ENCODE assay signal across 25 cellular contexts in genomic region chr11:77374611-77375031, GRCh38.
DNase-seq lines count a peak whose midpoint lies in the region; ATAC-seq, FAIRE-seq and TF ChIP-seq lines count a peak whose summit lies in the region.
"Had no signal": no experiment of that assay in that cellular context is flagged by ENCODE, and none has a peak within 500 bp of the region (broad histone marks: within the 10 kb centered on the region; RNA-seq: fewer than 3 reads in every experiment).

No MANE protein-coding gene starts in this region.

- H3K9me3 ChIP-seq in breast epithelium = no peaks in the 10 kb centered on the region
- H3K9me3 ChIP-seq in astrocyte (ENCODE audit: insufficient read depth, low read depth, low read length) = no peaks in the 10 kb centered on the region
- H3K9me3 ChIP-seq in right lobe of liver = no peaks in the 10 kb centered on the region
- H3K9me3 ChIP-seq: BLaER1 treated with 17β-estradiol and CSF1 and Interleukin-3, amounts not matched to agents 10 nM and 100 nM; ovary had no signal

- no peak overlapping the region for H2AFZ ChIP-seq in astrocyte (ENCODE audit: low read depth, low read length)

- no peaks in the 10 kb centered on the region for H3K27me3 Mint-ChIP-seq in MCF 10A (ENCODE audit: insufficient read depth, unreplicated experiment)
- no peaks in the 10 kb centered on the region for H3K27me3 Mint-ChIP-seq in astrocyte (ENCODE audit: low read depth, unreplicated experiment)
- H3K27me3 Mint-ChIP-seq: naive thymus-derived CD4-positive, alpha-beta T cell; stimulated activated naive CD8-positive, alpha-beta T cell treated with anti-CD3 and anti-CD28 coated beads, Interleukin-15, Interleukin-2, amounts not matched to agents 100 ng/mL and 50 ng/mL, for 24 hours; type B pancreatic cell had no signal

- H3K36me3 ChIP-seq in breast epithelium (no peaks in the 10 kb centered on the region), astrocyte (ENCODE audit: insufficient read depth, low read length) (peaks cover 2% of the 10 kb centered on the region), right lobe of liver (no peaks in the 10 kb centered on the region)
- H3K36me3 ChIP-seq: ovary had no signal

- POLR2A ChIA-PET in MCF 10A (lab: Yijun Ruan, JAX) = no interaction called here

- H3K9me3 Mint-ChIP-seq in MCF 10A (ENCODE audit: unreplicated experiment) = no peaks in the 10 kb centered on the region
- H3K9me3 Mint-ChIP-seq in astrocyte (ENCODE audit: unreplicated experiment) = no peaks in the 10 kb centered on the region
- H3K9me3 Mint-ChIP-seq: naive thymus-derived CD4-positive, alpha-beta T cell; stimulated activated naive CD8-positive, alpha-beta T cell treated with anti-CD3 and anti-CD28 coated beads, Interleukin-15, Interleukin-2, amounts not matched to agents 100 ng/mL and 50 ng/mL, for 24 hours; type B pancreatic cell had no signal

- H3K36me3 Mint-ChIP-seq in MCF 10A (ENCODE audit: insufficient read depth, unreplicated experiment) = peaks cover 6% of the 10 kb centered on the region
- peaks cover 10% of the 10 kb centered on the region for H3K36me3 Mint-ChIP-seq in astrocyte (ENCODE audit: low read depth, unreplicated experiment)

- TF ChIP-seq CTCF in MCF 10A (IDR thresholded peaks at IDR 0.05; ENCODE audit: unreplicated experiment) = no peak
- no peak for TF ChIP-seq CTCF in breast epithelium (IDR thresholded peaks at IDR 0.05)
- no peak for TF ChIP-seq CTCF in astrocyte (IDR thresholded peaks at IDR 0.05; ENCODE audit: insufficient read depth, low read depth, low read length)
- TF ChIP-seq CTCF in GM13976 (IDR thresholded peaks at IDR 0.05; ENCODE audit: borderline replicate concordance, control extremely low read depth, extremely low read depth, insufficient read depth, missing control alignments) = no peak
- no peak for TF ChIP-seq CTCF in right lobe of liver (IDR thresholded peaks at IDR 0.05)

- BruUV-seq in MCF 10A (replicated peaks; lab: Mats Ljungman, UMichigan) = no TSS peak

- peak overlapping the region; percentile 35 for H3K4me2 ChIP-seq in astrocyte (ENCODE audit: low read length)
- H3K4me2 ChIP-seq: BLaER1 treated with 17β-estradiol and CSF1 and Interleukin-3, amounts not matched to agents 10 nM and 100 nM had no signal

- FAIRE-seq in astrocyte (lab: Jason Lieb, UNC) = peak; percentile 5

- intact Hi-C loops in MCF 10A (cut with micrococcal nuclease) = no loop called here
- intact Hi-C loops in breast epithelium (cut with DNase I; ENCODE audit: low total_unique reads) = no loop called here
- intact Hi-C loops in sciatic nerve (cut with DNase I) = no loop called here
- intact Hi-C loops in right lobe of liver (cut with DNase I) = no loop called here

- H3K9ac ChIP-seq in astrocyte (ENCODE audit: low read length) = no peak overlapping the region
- H3K9ac ChIP-seq: BLaER1 treated with 17β-estradiol and CSF1 and Interleukin-3, amounts not matched to agents 10 nM and 100 nM had no signal

- peak overlapping the region; percentile 49 for H3K27ac Mint-ChIP-seq in MCF 10A (ENCODE audit: low read depth, unreplicated experiment)
- no peak overlapping the region for H3K27ac Mint-ChIP-seq in astrocyte (ENCODE audit: unreplicated experiment)
- H3K27ac Mint-ChIP-seq: naive thymus-derived CD4-positive, alpha-beta T cell; stimulated activated naive CD8-positive, alpha-beta T cell treated with anti-CD3 and anti-CD28 coated beads, Interleukin-15, Interleukin-2, amounts not matched to agents 100 ng/mL and 50 ng/mL, for 24 hours had no signal

- 88% methylated on average over 3 of the region's 3 CpGs for WGBS in right lobe of liver (ENCODE audit: insufficient coverage, low coverage, low lambda C conversion rate, missing lambda C conversion rate)

- no peak for ATAC-seq in sciatic nerve
- no peak for ATAC-seq in right lobe of liver
- ATAC-seq: naive thymus-derived CD4-positive, alpha-beta T cell had no signal

- no peaks in the 10 kb centered on the region for H4K20me1 ChIP-seq in astrocyte (ENCODE audit: insufficient read depth, low read length)
- H4K20me1 ChIP-seq: BLaER1 treated with 17β-estradiol and CSF1 and Interleukin-3, amounts not matched to agents 10 nM and 100 nM had no signal

- CTCF ChIA-PET in MCF 10A (lab: Yijun Ruan, JAX) = interaction anchor here (0.8 kb wide), 1 partner anchor 170 kb away, joined by 3 read pairs; no protein-coding TSS in a partner anchor

- in situ Hi-C loops in GM13976 (cut with MboI; ENCODE audit: low sequenced_read_pairs, unreplicated experiment) = no loop called here

- H3K4me3 ChIP-seq in breast epithelium = no peak overlapping the region
- no peak overlapping the region for H3K4me3 ChIP-seq in astrocyte (ENCODE audit: insufficient read depth, low read depth, low read length)
- H3K4me3 ChIP-seq in right lobe of liver = no peak overlapping the region
- H3K4me3 ChIP-seq: BLaER1 treated with 17β-estradiol and CSF1 and Interleukin-3, amounts not matched to agents 10 nM and 100 nM; ovary had no signal

- no peaks in the 10 kb centered on the region for H3K27me3 ChIP-seq in breast epithelium
- H3K27me3 ChIP-seq in astrocyte (ENCODE audit: insufficient read depth, low read length) = no peaks in the 10 kb centered on the region
- no peaks in the 10 kb centered on the region for H3K27me3 ChIP-seq in right lobe of liver
- H3K27me3 ChIP-seq: BLaER1 treated with 17β-estradiol and CSF1 and Interleukin-3, amounts not matched to agents 10 nM and 100 nM; ovary had no signal

- DNase-seq in MCF 10A (ENCODE audit: unreplicated experiment) = peak; percentile 17
- DNase-seq in breast epithelium (ENCODE audit: low spot score in 2 of 2) = no peak
- DNase-seq in astrocyte (ENCODE audit: low read depth) = peak; percentile 47
- peak; percentile 41 for DNase-seq in kidney tubule cell (ENCODE audit: low spot score)
- DNase-seq in GM13976 (ENCODE audit: low spot score) = no peak
- DNase-seq in sciatic nerve (ENCODE audit: low spot score) = no peak
- DNase-seq in activated CD8-positive, alpha-beta memory T cell treated with anti-CD3 and anti-CD28 coated beads, Interleukin-2, amount 50 U/mL, for 4 hours = no peak
- no peak for DNase-seq in right lobe of liver
- DNase-seq: 8988T; activated CD4-positive, alpha-beta T cell treated with anti-CD3 and anti-CD28 coated beads, Interleukin-2, amount 50 U/mL, for 1 hour; activated CD8-positive, alpha-beta memory T cell treated with anti-CD3 and anti-CD28 coated beads, Interleukin-2, amount 50 U/mL, for 48 hours; amygdala; cerebellar nuclear complex; effector CD8-positive, alpha-beta T cell; GF-D8; MV-4-11; naive thymus-derived CD4-positive, alpha-beta T cell; NCI-H187 treated with DMSO at 0.1 percent for 48 hours; NCI-H446; ovary; SHP77; T-helper 1 cell had no signal

- H3K4me1 Mint-ChIP-seq in MCF 10A (ENCODE audit: insufficient read depth, unreplicated experiment) (peaks cover 13% of the 10 kb centered on the region), astrocyte (ENCODE audit: low read depth, unreplicated experiment) (peaks cover 21% of the 10 kb centered on the region)

- H3K4me1 ChIP-seq in breast epithelium (no peaks in the 10 kb centered on the region), astrocyte (ENCODE audit: insufficient read depth, low read length) (peaks cover 25% of the 10 kb centered on the region), right lobe of liver (no peaks in the 10 kb centered on the region)

- H3K27ac ChIP-seq in breast epithelium (no peak overlapping the region), astrocyte (ENCODE audit: low read depth, low read length) (peak overlapping the region; percentile 20), right lobe of liver (no peak overlapping the region)
- H3K27ac ChIP-seq: BLaER1 treated with 17β-estradiol and CSF1 and Interleukin-3, amounts not matched to agents 10 nM and 100 nM; ovary had no signal

- H3K79me2 ChIP-seq in astrocyte (ENCODE audit: insufficient read depth, low read length) = no peaks in the 10 kb centered on the region

- no peak overlapping the region for H3K4me3 Mint-ChIP-seq in MCF 10A (ENCODE audit: unreplicated experiment)
- no peak overlapping the region for H3K4me3 Mint-ChIP-seq in astrocyte (ENCODE audit: unreplicated experiment)
- H3K4me3 Mint-ChIP-seq: naive thymus-derived CD4-positive, alpha-beta T cell; stimulated activated naive CD8-positive, alpha-beta T cell treated with anti-CD3 and anti-CD28 coated beads, Interleukin-15, Interleukin-2, amounts not matched to agents 100 ng/mL and 50 ng/mL, for 24 hours; type B pancreatic cell had no signal

- TF ChIP-seq POLR2A in breast epithelium (IDR thresholded peaks at IDR 0.05) (no peak), right lobe of liver (IDR thresholded peaks at IDR 0.05) (no peak)

Comparison
In these comparisons a context has a peak if more than half of its experiments do, and no peak if none do; other contexts are left out.
1. DNase-seq: peak in MCF 10A (single experiment), astrocyte (single experiment) and kidney tubule cell (single experiment); none in breast epithelium (0 of 2), GM13976 (single experiment), sciatic nerve (single experiment), activated CD8-positive, alpha-beta memory T cell treated with anti-CD3 and anti-CD28 coated beads, Interleukin-2, amount 50 U/mL, for 4 hours (single experiment) and right lobe of liver (0 of 3).